Comparison of ENCODE assay signal across 8 cellular contexts in genomic region chr3:180036092-180036677, GRCh38. TPM values are rescaled to one million over a fixed set of nuclear protein-coding genes. Genes with fewer than 3 reads are reported as not detected.
DNase-seq lines count a peak whose midpoint lies in the region; ATAC-seq and TF ChIP-seq lines count a peak whose summit lies in the region.

No MANE protein-coding gene starts in this region.

- H3K9ac ChIP-seq in NT2/D1 (ENCODE audit: insufficient read length, low read depth) (peak overlapping the region; percentile 13), iPS-20b (ENCODE audit: low read depth, low read length) (peak overlapping the region; percentile 60; the same call in 1 of the 2 replicates)

- DNase-seq in left ventricle myocardium inferior: no peak
- no peak for DNase-seq in left ventricle myocardium superior
- peak; percentile 18 for DNase-seq in NT2/D1 (ENCODE audit: low read depth, low spot score)
- DNase-seq in T1000 (lab: John Stamatoyannopoulos, UW): no peak
- DNase-seq in stimulated activated CD4-positive, alpha-beta T cell treated with anti-CD3 and anti-CD28 coated beads, Interleukin-4, amount 100 ng/mL, for 4 hours: no peak
- no peak for DNase-seq in Kasumi-1 (lab: John Stamatoyannopoulos, UW)

- H3K9me3 ChIP-seq in left ventricle myocardium inferior (replicated peaks) (no peaks in the 10 kb centered on the region), NT2/D1 (ENCODE audit: insufficient read depth, low read length) (no peaks in the 10 kb centered on the region), iPS-20b (ENCODE audit: insufficient read depth, low read depth, low read length) (no peaks in the 10 kb centered on the region)

- TF ChIP-seq CTCF in left ventricle myocardium inferior (IDR thresholded peaks at IDR 0.05; ENCODE audit: borderline replicate concordance): no peak

- H3K27ac ChIP-seq in left ventricle myocardium inferior (replicated peaks): no peak overlapping the region
- no peak overlapping the region for H3K27ac ChIP-seq in iPS-20b (ENCODE audit: low read length)

- H3K4me1 ChIP-seq in left ventricle myocardium inferior (peaks cover 10% of the 10 kb centered on the region), NT2/D1 (ENCODE audit: insufficient read depth, insufficient read length) (no peaks in the 10 kb centered on the region), iPS-20b (ENCODE audit: insufficient read depth, low read length) (peaks cover 14% of the 10 kb centered on the region; the same call in 1 of the 2 replicates)

- intact Hi-C loops in left ventricle myocardium inferior (cut with micrococcal nuclease) (no loop called here), left ventricle myocardium superior (cut with micrococcal nuclease) (no loop called here)

- H3K27me3 ChIP-seq in left ventricle myocardium inferior (ENCODE audit: low read depth): peaks cover 87% of the 10 kb centered on the region
- peaks cover 35% of the 10 kb centered on the region for H3K27me3 ChIP-seq in NT2/D1 (ENCODE audit: insufficient read depth, insufficient read length)
- peaks cover 53% of the 10 kb centered on the region for H3K27me3 ChIP-seq in iPS-20b (ENCODE audit: insufficient read depth, low read length)

- H3K4me3 ChIP-seq in left ventricle myocardium inferior (peak overlapping the region; percentile 55), NT2/D1 (ENCODE audit: insufficient read length, low read depth) (peak overlapping the region; percentile 59), iPS-20b (ENCODE audit: low read length) (peak overlapping the region; percentile 81)

- ATAC-seq in left ventricle myocardium superior (no peak), HG02943 (IDR thresholded peaks at IDR 0.05; ENCODE audit: low read depth, unreplicated experiment) (peak; percentile 59)

- H3K36me3 ChIP-seq in left ventricle myocardium inferior (no peaks in the 10 kb centered on the region), NT2/D1 (ENCODE audit: insufficient read depth, insufficient read length, low read length) (no peaks in the 10 kb centered on the region), iPS-20b (ENCODE audit: insufficient read depth, low read depth, low read length) (no peaks in the 10 kb centered on the region)

RNA-seq across cellular contexts. Expression of gene PEX5L, which starts 0.6 kb away (rescaled TPM):
- 0.41 TPM for total RNA-seq in left ventricle myocardium inferior
- total RNA-seq in left ventricle myocardium superior: 0.57 TPM
